ENCODE assay signal across 9 cellular contexts in the genomic region with DNA sequence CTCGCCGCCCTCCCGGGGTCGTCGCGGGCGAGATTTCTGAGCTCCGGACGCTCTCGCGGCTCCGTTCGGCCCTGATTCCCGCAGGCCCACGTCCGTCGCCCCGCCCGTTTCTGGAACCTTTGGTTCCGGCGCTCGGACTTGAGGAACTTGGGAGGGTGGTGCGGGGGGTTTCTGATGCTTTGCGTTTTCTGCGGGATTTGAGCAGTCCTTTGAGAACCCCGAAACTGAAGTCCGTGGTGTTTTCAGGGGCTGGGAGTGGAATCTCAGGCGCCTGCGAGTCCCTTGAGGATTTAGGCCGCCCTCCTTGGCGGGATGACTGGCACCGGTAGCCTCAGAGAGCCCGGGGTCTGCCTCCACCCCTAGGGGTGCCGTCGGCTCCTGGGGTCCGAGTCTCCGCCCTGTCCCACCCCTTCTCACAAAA. TPM values are rescaled to one million over a fixed set of nuclear protein-coding genes. Genes with fewer than 3 reads are reported as not detected.
DNase-seq lines count a peak whose midpoint lies in the region; ATAC-seq, FAIRE-seq and TF ChIP-seq lines count a peak whose summit lies in the region.
"Had no signal": no experiment of that assay in that cellular context is flagged by ENCODE, and none has a peak within 500 bp of the region (broad histone marks: within the 10 kb centered on the region; RNA-seq: fewer than 3 reads in every experiment).

No MANE protein-coding gene starts in this region.

- peaks cover 2% of the 10 kb centered on the region for H3K4me1 Mint-ChIP-seq in activated CD8-positive, alpha-beta memory T cell treated with anti-CD3 and anti-CD28 coated beads, Interleukin-2, amount 10 ng/mL, durations not matched to agents 7 days and 5 days
- no peaks in the 10 kb centered on the region for H3K4me1 Mint-ChIP-seq in astrocyte (ENCODE audit: low read depth, unreplicated experiment)
- H3K4me1 Mint-ChIP-seq in stimulated activated memory B cell treated with anti-CD40 and anti-IgM and Interleukin-4, amounts not matched to agents 10 μg/mL and 1 μg/mL and 100 μg/mL, for 72 hours = peaks cover 13% of the 10 kb centered on the region

- H3K27me3 Mint-ChIP-seq in activated CD8-positive, alpha-beta memory T cell treated with anti-CD3 and anti-CD28 coated beads, Interleukin-2, amount 10 ng/mL, durations not matched to agents 7 days and 5 days = peaks cover 12% of the 10 kb centered on the region
- H3K27me3 Mint-ChIP-seq in astrocyte (ENCODE audit: low read depth, unreplicated experiment) = no peaks in the 10 kb centered on the region
- H3K27me3 Mint-ChIP-seq in stimulated activated memory B cell treated with anti-CD40 and anti-IgM and Interleukin-4, amounts not matched to agents 10 μg/mL and 1 μg/mL and 100 μg/mL, for 72 hours = no peaks in the 10 kb centered on the region

- no peak overlapping the region for H3K27ac Mint-ChIP-seq in activated CD8-positive, alpha-beta memory T cell treated with anti-CD3 and anti-CD28 coated beads, Interleukin-2, amount 10 ng/mL, durations not matched to agents 7 days and 5 days
- H3K27ac Mint-ChIP-seq in astrocyte (ENCODE audit: unreplicated experiment) = peak overlapping the region; percentile 85
- H3K27ac Mint-ChIP-seq in stimulated activated memory B cell treated with anti-CD40 and anti-IgM and Interleukin-4, amounts not matched to agents 10 μg/mL and 1 μg/mL and 100 μg/mL, for 72 hours = peak overlapping the region; percentile 88

- H3K4me2 ChIP-seq in astrocyte (ENCODE audit: low read length) = peak overlapping the region; percentile 87

- no peaks in the 10 kb centered on the region for H3K27me3 ChIP-seq in astrocyte (ENCODE audit: insufficient read depth, low read length)

- H3K9ac ChIP-seq in astrocyte (ENCODE audit: low read length) = peak overlapping the region; percentile 84

- no peaks in the 10 kb centered on the region for H3K79me2 ChIP-seq in astrocyte (ENCODE audit: insufficient read depth, low read length)

- peak overlapping the region; percentile 59 for H3K4me3 Mint-ChIP-seq in activated CD8-positive, alpha-beta memory T cell treated with anti-CD3 and anti-CD28 coated beads, Interleukin-2, amount 10 ng/mL, durations not matched to agents 7 days and 5 days
- peak overlapping the region; percentile 87 for H3K4me3 Mint-ChIP-seq in astrocyte (ENCODE audit: unreplicated experiment)
- H3K4me3 Mint-ChIP-seq in stimulated activated memory B cell treated with anti-CD40 and anti-IgM and Interleukin-4, amounts not matched to agents 10 μg/mL and 1 μg/mL and 100 μg/mL, for 72 hours = peak overlapping the region; percentile 70

- no peak for ATAC-seq in activated CD8-positive, alpha-beta memory T cell treated with anti-CD3 and anti-CD28 coated beads, Interleukin-2, amount 10 ng/mL, durations not matched to agents 7 days and 5 days
- ATAC-seq in stimulated activated memory B cell treated with anti-CD40 and anti-IgM and Interleukin-4, amounts not matched to agents 10 μg/mL and 1 μg/mL and 100 μg/mL, for 72 hours = peak; percentile 63
- ATAC-seq in GM18861 (IDR thresholded peaks at IDR 0.05; ENCODE audit: unreplicated experiment) = no peak

- peak overlapping the region; percentile 89 for H2AFZ ChIP-seq in astrocyte (ENCODE audit: low read depth, low read length)

- no peaks in the 10 kb centered on the region for H3K9me3 ChIP-seq in astrocyte (ENCODE audit: insufficient read depth, low read depth, low read length)

- no peaks in the 10 kb centered on the region for H4K20me1 ChIP-seq in astrocyte (ENCODE audit: insufficient read depth, low read length)

- H3K36me3 ChIP-seq in astrocyte (ENCODE audit: insufficient read depth, low read length) = no peaks in the 10 kb centered on the region

- no peak for FAIRE-seq in astrocyte (lab: Jason Lieb, UNC)

- no peaks in the 10 kb centered on the region for H3K9me3 Mint-ChIP-seq in activated CD8-positive, alpha-beta memory T cell treated with anti-CD3 and anti-CD28 coated beads, Interleukin-2, amount 10 ng/mL, durations not matched to agents 7 days and 5 days (ENCODE audit: low read depth)
- H3K9me3 Mint-ChIP-seq in astrocyte (ENCODE audit: unreplicated experiment) = peaks cover 3% of the 10 kb centered on the region
- peaks cover 3% of the 10 kb centered on the region for H3K9me3 Mint-ChIP-seq in stimulated activated memory B cell treated with anti-CD40 and anti-IgM and Interleukin-4, amounts not matched to agents 10 μg/mL and 1 μg/mL and 100 μg/mL, for 72 hours

- H3K27ac ChIP-seq in astrocyte (ENCODE audit: low read depth, low read length) = peak overlapping the region; percentile 33

- CTCF ChIA-PET in activated CD8-positive, alpha-beta memory T cell treated with anti-CD3 and anti-CD28 coated beads, Interleukin-2, amount 10 ng/mL, durations not matched to agents 7 days and 5 days (lab: Charles Lee) = interaction anchor here (0.7 to 1.7 kb wide), 4 partner anchors 11 to 110 kb away, joined by 3 to 8 read pairs (median 5); no protein-coding TSS in a partner anchor

- H3K36me3 Mint-ChIP-seq in activated CD8-positive, alpha-beta memory T cell treated with anti-CD3 and anti-CD28 coated beads, Interleukin-2, amount 10 ng/mL, durations not matched to agents 7 days and 5 days = no peaks in the 10 kb centered on the region
- H3K36me3 Mint-ChIP-seq in astrocyte (ENCODE audit: low read depth, unreplicated experiment) = peaks cover 13% of the 10 kb centered on the region
- peaks cover 5% of the 10 kb centered on the region for H3K36me3 Mint-ChIP-seq in stimulated activated memory B cell treated with anti-CD40 and anti-IgM and Interleukin-4, amounts not matched to agents 10 μg/mL and 1 μg/mL and 100 μg/mL, for 72 hours

- H3K4me3 ChIP-seq in astrocyte (ENCODE audit: insufficient read depth, low read depth, low read length) = peak overlapping the region; percentile 61

- H3K4me1 ChIP-seq in astrocyte (ENCODE audit: insufficient read depth, low read length) = no peaks in the 10 kb centered on the region

- DNase-seq in activated CD8-positive, alpha-beta memory T cell treated with anti-CD3 and anti-CD28 coated beads, Interleukin-2, amount 10 ng/mL, durations not matched to agents 7 days and 5 days = no peak
- DNase-seq in activated CD8-positive, alpha-beta memory T cell treated with anti-CD3 and anti-CD28 coated beads, Interleukin-2, amount 50 U/mL, for 48 hours = no peak
- DNase-seq in astrocyte (ENCODE audit: low read depth) (no peak), iPS-NIHi7 (ENCODE audit: extremely low spot score) (peak; percentile 61), kidney glomerular epithelial cell (lab: John Stamatoyannopoulos, UW) (no peak), superior temporal gyrus (ENCODE audit: extremely low spot score) (no peak)

- TF ChIP-seq CTCF in astrocyte (IDR thresholded peaks at IDR 0.05; ENCODE audit: insufficient read depth, low read depth, low read length) = no peak

RNA-seq across cellular contexts. Expression of a gene that starts 0.3 kb away (rescaled TPM):
- under 1 TPM; 0.53 to 0.77 TPM for total RNA-seq in activated CD8-positive, alpha-beta memory T cell treated with anti-CD3 and anti-CD28 coated beads, Interleukin-2, amount 10 ng/mL, durations not matched to agents 7 days and 5 days
- total RNA-seq in astrocyte = 14.5 and 16.4 TPM in 2 replicates

RNA-seq across cellular contexts. Expression of a gene that starts 42.6 kb away (rescaled TPM):
- not detected for total RNA-seq in activated CD8-positive, alpha-beta memory T cell treated with anti-CD3 and anti-CD28 coated beads, Interleukin-2, amount 10 ng/mL, durations not matched to agents 7 days and 5 days
- not detected in 2 replicates for total RNA-seq in astrocyte
- total RNA-seq: activated CD8-positive, alpha-beta memory T cell treated with anti-CD3 and anti-CD28 coated beads for 36 hours had no signal
